In the genomic region with DNA sequence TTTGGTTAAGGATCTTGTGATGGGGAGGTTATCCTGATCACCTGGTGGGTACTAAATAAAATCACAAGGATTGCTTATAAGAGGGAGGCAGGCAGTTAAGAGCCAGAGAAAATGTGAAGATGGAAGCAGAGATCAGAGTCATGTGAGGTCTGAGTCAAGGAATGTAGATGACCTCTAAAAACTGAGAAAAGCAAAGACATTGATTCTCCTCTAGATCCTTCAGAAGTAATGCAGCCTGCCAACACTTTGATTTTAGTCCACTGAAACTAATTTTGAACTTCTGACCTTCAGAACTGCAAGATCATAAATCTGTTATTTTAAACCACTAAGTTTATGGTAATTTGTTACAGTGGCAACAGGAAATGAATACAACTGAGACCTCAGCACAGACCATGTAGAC, we compare ENCODE assay signal across 30 cellular contexts.
"Had no signal": no experiment of that assay in that cellular context is flagged by ENCODE, and none has a peak within 500 bp of the region (broad histone marks: within the 10 kb centered on the region; RNA-seq: fewer than 3 reads in every experiment).

No MANE protein-coding gene starts in this region.

- FAIRE-seq: K562, RCC 7860 had no signal

- H3K36me3 ChIP-seq: brain microvascular endothelial cell, cardiac muscle cell had no signal

- H3K27me3 ChIP-seq: brain microvascular endothelial cell, cardiac muscle cell had no signal

- H2AFZ ChIP-seq: PC-9 had no signal

- H3K4me2 ChIP-seq: PC-9 had no signal

- DNase-seq: activated CD4-positive, alpha-beta T cell treated with anti-CD3 and anti-CD28 coated beads, Interleukin-2, amount 10 ng/mL, durations not matched to agents 24 days and 14 days; activated CD4-positive, alpha-beta T cell treated with anti-CD3 and anti-CD28 coated beads, Interleukin-2, amount 50 U/mL, for 4 hours; activated CD8-positive, alpha-beta T cell treated with anti-CD3 and anti-CD28 coated beads for 36 hours; activated effector memory CD4-positive, alpha-beta T cell treated with anti-CD3 and anti-CD28 coated beads, Interleukin-2, amount 50 U/mL, for 16 hours; activated naive CD4-positive, alpha-beta T cell; activated naive CD4-positive, alpha-beta T cell treated with anti-CD3 and anti-CD28 coated beads, Interleukin-2, amount 50 U/mL, for 16 hours; activated naive CD8-positive, alpha-beta T cell treated with anti-CD3 and anti-CD28 coated beads for 36 hours; activated T-cell treated with anti-CD3 and anti-CD28 coated beads, Interleukin-2, amount 50 U/mL, for 1 hour; activated T-cell treated with anti-CD3 and anti-CD28 coated beads, Interleukin-2, amount 50 U/mL, for 72 hours; amniotic stem cell; aorta; brain microvascular endothelial cell; NCI-H1048; NCI-H1105 treated with DMSO at 0.1 percent for 48 hours; NCI-H1436; NCI-H1694; NCI-H1930; NCI-H2081 treated with DMSO at 0.1 percent for 48 hours; NCI-H226; NCI-H446 treated with DMSO at 0.1 percent for 48 hours; NCI-H524; NCI-H82; PC-9; SIG-M5; T1000 had no signal

- H3K4me3 ChIP-seq: cardiac muscle cell, K562, PC-9, SK-N-MC had no signal

- H3K27ac ChIP-seq: brain microvascular endothelial cell, cardiac muscle cell, PC-9, RWPE1, SK-N-MC had no signal
